In the genomic region with DNA sequence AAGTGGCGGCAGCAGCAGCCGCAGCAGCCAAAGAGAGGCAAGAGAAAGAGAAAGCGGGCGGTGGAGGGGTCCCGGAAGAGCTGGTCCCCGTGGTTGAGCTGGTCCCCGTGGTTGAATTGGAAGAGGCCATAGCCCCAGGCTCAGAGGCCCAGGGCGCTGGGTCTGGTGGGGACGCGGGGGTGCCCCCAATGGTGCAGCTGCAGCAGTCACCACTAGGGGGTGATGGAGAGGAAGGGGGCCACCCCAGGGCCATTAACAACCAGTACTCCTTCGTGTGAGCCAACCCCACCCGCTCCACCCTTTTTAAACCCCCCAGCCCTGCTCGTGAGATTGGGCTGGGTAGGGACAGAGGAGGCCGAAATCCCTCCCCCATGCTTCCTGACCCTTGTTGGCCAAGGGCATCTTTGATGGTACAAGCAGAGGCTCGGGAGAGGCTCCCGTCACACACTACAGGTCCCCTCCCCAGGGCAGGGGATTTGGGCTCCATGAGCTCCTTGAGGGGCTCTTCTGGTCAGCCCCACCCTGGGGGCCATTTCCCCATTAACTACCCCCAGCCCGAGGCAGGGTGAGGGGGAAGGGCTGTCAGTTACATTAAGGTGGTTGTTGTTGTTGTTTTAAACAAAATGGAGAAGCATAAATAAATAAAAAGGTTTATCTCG, we compare ENCODE assay signal across 8 cellular contexts. TPM values are rescaled to one million over a fixed set of nuclear protein-coding genes. Genes with fewer than 3 reads are reported as not detected.
DNase-seq lines count a peak whose midpoint lies in the region; ATAC-seq, FAIRE-seq and TF ChIP-seq lines count a peak whose summit lies in the region.

No MANE protein-coding gene starts in this region.

- no peak overlapping the region for H3K9ac ChIP-seq in kidney (ENCODE audit: low read length in 2 of 2)

- no peak for ATAC-seq in GM18498 (IDR thresholded peaks at IDR 0.05; ENCODE audit: unreplicated experiment)

- no peak for FAIRE-seq in kidney (lab: Jason Lieb, UNC)

- POLR2A ChIA-PET in RWPE1 (lab: Yijun Ruan, JAX; ENCODE audit: low non-redundant PET): no interaction called here

- peak; percentile 85 for TF ChIP-seq CTCF in GM12872 (IDR thresholded peaks at IDR 0.05; ENCODE audit: insufficient read depth, low read depth, low read length)
- peak; percentile 53 for TF ChIP-seq CTCF in RWPE1 (conservative IDR thresholded peaks at IDR 0.05; ENCODE audit: low read depth)
- peak; percentile 61 for TF ChIP-seq CTCF in kidney (IDR thresholded peaks at IDR 0.05; ENCODE audit: borderline replicate concordance, extremely low read depth, insufficient read depth)

- intact Hi-C loops in kidney (cut with DNase I): no loop called here

- H3K9me3 ChIP-seq in kidney (ENCODE audit: control insufficient read depth in 1 of 2, low read length in 2 of 2): no peaks in the 10 kb centered on the region

- H3K27ac ChIP-seq in RWPE1: peak overlapping the region; percentile 64
- no peak overlapping the region for H3K27ac ChIP-seq in kidney (ENCODE audit: low read depth in 2 of 2, low read length in 2 of 2)

- peaks cover 13 to 24% of the 10 kb centered on the region in 2 donors for H3K36me3 ChIP-seq in kidney (ENCODE audit: control insufficient read depth in 1 of 2, insufficient read depth in 2 of 2, low read length in 2 of 2)

- CTCF ChIA-PET in RWPE1 (lab: Yijun Ruan, JAX): interaction anchor here (0.6 to 1.9 kb wide), 6 partner anchors 9 to 71 kb away, joined by 3 to 8 read pairs (median 4); no protein-coding TSS in a partner anchor

- H3K4me3 ChIP-seq in kidney (ENCODE audit: low read length in 2 of 2): no peak overlapping the region

- no peak for DNase-seq in RWPE1 (ENCODE audit: low spot score)
- DNase-seq in activated naive CD4-positive, alpha-beta T cell treated with anti-CD3 and anti-CD28 coated beads, Interleukin-2, amount 50 U/mL, for 16 hours: peak; percentile 63
- DNase-seq in kidney: no peak
- peak; percentile 22 to 25 for DNase-seq in stimulated activated CD8-positive, alpha-beta memory T cell treated with anti-CD3 and anti-CD28 coated beads, Interleukin-4, amount 100 ng/mL, for 4 hours (ENCODE audit: low read depth in 2 of 2, low spot score in 1 of 2)
- DNase-seq in pons (ENCODE audit: low spot score): no peak
- no peak for DNase-seq in NCI-H748 treated with DMSO at 0.1 percent for 48 hours (lab: John Stamatoyannopoulos, UW)

- no peaks in the 10 kb centered on the region for H3K4me1 ChIP-seq in kidney (ENCODE audit: control insufficient read depth in 1 of 2, insufficient read depth in 1 of 2, low read depth in 1 of 2, low read length in 2 of 2)

RNA-seq across cellular contexts. Expression of a gene that starts 4.6 kb away (rescaled TPM):
- total RNA-seq in kidney: 0.25 TPM
- polyA plus RNA-seq in kidney (ENCODE audit: insufficient read depth, low read depth, low replicate concordance): 0.47 TPM

RNA-seq across cellular contexts. Expression of a gene that starts 10.0 kb away (rescaled TPM):
- total RNA-seq in kidney: 64.4 TPM
- 44.8 TPM for polyA plus RNA-seq in kidney (ENCODE audit: insufficient read depth, low read depth, low replicate concordance)

RNA-seq across cellular contexts. Expression of a gene that starts 27.5 kb away (rescaled TPM):
- 146 TPM for total RNA-seq in kidney
- 443 TPM for polyA plus RNA-seq in kidney (ENCODE audit: insufficient read depth, low read depth, low replicate concordance)

RNA-seq across cellular contexts. Expression of a gene that starts 50.9 kb away (rescaled TPM):
- total RNA-seq in kidney: 102 TPM
- polyA plus RNA-seq in kidney (ENCODE audit: insufficient read depth, low read depth, low replicate concordance): 43.2 TPM

RNA-seq across cellular contexts. Expression of a gene that starts 51.4 kb away (rescaled TPM):
- 30.1 TPM for total RNA-seq in kidney
- 21.0 TPM for polyA plus RNA-seq in kidney (ENCODE audit: insufficient read depth, low read depth, low replicate concordance)

Comparison
In these comparisons a context has a peak if more than half of its experiments do, and no peak if none do; other contexts are left out.
1. DNase-seq: peak in activated naive CD4-positive, alpha-beta T cell treated with anti-CD3 and anti-CD28 coated beads, Interleukin-2, amount 50 U/mL, for 16 hours (single experiment) and stimulated activated CD8-positive, alpha-beta memory T cell treated with anti-CD3 and anti-CD28 coated beads, Interleukin-4, amount 100 ng/mL, for 4 hours (2 of 2); none in RWPE1 (single experiment), kidney (single experiment), pons (single experiment) and NCI-H748 treated with DMSO at 0.1 percent for 48 hours (single experiment).
2. Peak in every context shown above with its lines, with median percentiles within 50 percentile points of each other: CTCF ChIP-seq.